In the genomic region with DNA sequence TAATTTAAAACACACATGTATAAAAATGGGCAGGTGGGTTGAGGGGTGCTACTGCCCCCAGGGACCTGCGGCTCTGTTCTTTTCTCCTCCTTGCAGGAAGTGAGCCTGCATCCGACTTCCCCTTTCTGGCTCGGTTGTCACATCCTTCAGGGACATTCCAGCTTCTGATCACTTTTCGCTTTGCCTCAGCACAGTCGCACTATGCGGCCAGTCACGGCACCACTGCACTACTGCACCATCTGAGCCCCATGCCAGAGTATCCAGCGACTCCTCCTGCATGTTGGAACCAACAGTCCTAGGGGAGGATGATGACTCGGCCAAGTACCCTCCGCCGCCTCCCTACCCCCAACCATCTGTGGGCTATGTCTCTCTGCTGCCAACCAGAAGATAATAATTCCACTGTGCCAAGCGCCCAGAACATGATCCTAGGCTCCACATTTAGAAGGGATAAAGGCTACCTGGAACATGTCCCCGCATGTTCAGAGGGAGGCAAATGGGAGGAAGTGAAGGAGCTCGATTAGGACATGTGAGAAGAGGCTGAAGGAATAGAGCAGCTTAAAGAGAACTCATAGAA, we compare ENCODE assay signal across 7 cellular contexts. TPM values are rescaled to one million over a fixed set of nuclear protein-coding genes. Genes with fewer than 3 reads are reported as not detected.
A peak's percentile ranks its signal among the peaks of the same experiment; 100 is the strongest.
DNase-seq lines count a peak whose midpoint lies in the region; ATAC-seq and TF ChIP-seq lines count a peak whose summit lies in the region.

No MANE protein-coding gene starts in this region.

- H2BK12ac ChIP-seq in mesenchymal stem cell (ENCODE audit: low read length in 2 of 2), result peak overlapping the region; percentile 97 to 98

- intact Hi-C loops in ascending aorta (cut with DNase I), result no loop called here

- H3K4me1 ChIP-seq in ascending aorta (peaks cover 38 to 67% of the 10 kb centered on the region in 2 donors), mesenchymal stem cell (ENCODE audit: control insufficient read depth, insufficient read depth, low read depth, low read length) (peaks cover 25% of the 10 kb centered on the region)

- H3K27me3 ChIP-seq in MG63 (no peaks in the 10 kb centered on the region), ascending aorta (no peaks in the 10 kb centered on the region), mesenchymal stem cell (ENCODE audit: control insufficient read depth in 1 of 2, insufficient read depth in 1 of 2, low read length in 2 of 2) (no peaks in the 10 kb centered on the region)

- no peak overlapping the region for H3K9ac ChIP-seq in mesenchymal stem cell (ENCODE audit: low read length)

- H2AK5ac ChIP-seq in mesenchymal stem cell (ENCODE audit: low read length, severe bottlenecking), result peak overlapping the region; percentile 96

- H2AFZ ChIP-seq in mesenchymal stem cell (ENCODE audit: low read depth, low read length), result no peak overlapping the region

- WGBS in mesenchymal stem cell, result 79% methylated on average over 14 of the region's 14 CpGs

- peaks cover 74% of the 10 kb centered on the region for H3K36me3 ChIP-seq in MG63
- no peaks in the 10 kb centered on the region for H3K36me3 ChIP-seq in ascending aorta
- H3K36me3 ChIP-seq in mesenchymal stem cell (ENCODE audit: control insufficient read depth in 1 of 2, insufficient read depth in 2 of 2, low read depth in 1 of 2, low read length in 2 of 2), result peaks cover 6 to 13% of the 10 kb centered on the region in 2 experiments

- peak overlapping the region; percentile 78 for H4K91ac ChIP-seq in mesenchymal stem cell (ENCODE audit: low read length)

- H2BK120ac ChIP-seq in mesenchymal stem cell (ENCODE audit: low read depth, low read length), result peak overlapping the region; percentile 29

- no peak overlapping the region for H2BK15ac ChIP-seq in mesenchymal stem cell (ENCODE audit: low read depth, poor library complexity, severe bottlenecking)

- no peak overlapping the region for H3K4me2 ChIP-seq in mesenchymal stem cell (ENCODE audit: low read length, poor library complexity, severe bottlenecking)

- no peak overlapping the region for H2BK5ac ChIP-seq in mesenchymal stem cell (ENCODE audit: low read depth, low read length, poor library complexity, severe bottlenecking)

- H3K9me3 ChIP-seq in MG63 (no peaks in the 10 kb centered on the region), ascending aorta (no peaks in the 10 kb centered on the region), mesenchymal stem cell (ENCODE audit: control insufficient read depth, low read length) (no peaks in the 10 kb centered on the region)

- H3K14ac ChIP-seq in mesenchymal stem cell (ENCODE audit: low read length in 2 of 2), result no peak overlapping the region

- H4K8ac ChIP-seq in mesenchymal stem cell (ENCODE audit: low read length), result peak overlapping the region; percentile 78

- H3K4me3 ChIP-seq in MG63 (no peak overlapping the region), ascending aorta (peak overlapping the region; percentile 9 to 36), mesenchymal stem cell (ENCODE audit: insufficient read depth in 1 of 2, low read depth in 1 of 2, low read length in 2 of 2) (no peak overlapping the region)

- H3K27ac ChIP-seq in ascending aorta (peak overlapping the region; percentile 78 to 84), mesenchymal stem cell (ENCODE audit: low read length, poor library complexity, severe bottlenecking) (peak overlapping the region; percentile 55)

- TF ChIP-seq CTCF in ascending aorta (IDR thresholded peaks at IDR 0.05), result no peak

- peaks cover 2% of the 10 kb centered on the region for H3K79me1 ChIP-seq in mesenchymal stem cell (replicated peaks; ENCODE audit: low read length, poor library complexity, severe bottlenecking)

- peak overlapping the region; percentile 5 to 94 for H3K4ac ChIP-seq in mesenchymal stem cell (ENCODE audit: low read depth in 1 of 2, low read length in 2 of 2)

- peak overlapping the region; percentile 77 to 95 for H3K18ac ChIP-seq in mesenchymal stem cell (ENCODE audit: low read depth in 1 of 2, low read length in 2 of 2)

- DNase-seq in MG63, result peak; percentile 53
- peak; percentile 47 to 80 for DNase-seq in ascending aorta (ENCODE audit: low spot score in 2 of 2)
- DNase-seq in mesenchymal stem cell, result no peak
- no peak for DNase-seq in middle frontal gyrus (ENCODE audit: extremely low spot score, low spot score)
- no peak for DNase-seq in central memory CD4-positive, alpha-beta T cell

- ATAC-seq in GM18498 (IDR thresholded peaks at IDR 0.05; ENCODE audit: unreplicated experiment) (peak; percentile 38), GM21723 (IDR thresholded peaks at IDR 0.05; ENCODE audit: unreplicated experiment) (peak; percentile 44)

- peak overlapping the region in 1 of 2 experiments; percentile 20 for H3K23ac ChIP-seq in mesenchymal stem cell (ENCODE audit: low read length in 2 of 2)

RNA-seq across cellular contexts. Expression of gene CDC42EP3, which starts 17.6 kb away (rescaled TPM):
- total RNA-seq in MG63 (2014; rRNA removed; shearing (Covaris generic); ENCODE audit: low replicate concordance), result 24.1 and 32.4 TPM in 2 replicates
- 65.5 TPM for total RNA-seq in ascending aorta
- polyA plus RNA-seq in mesenchymal stem cell (2013, experiment 1 of 2), result 117 TPM
- polyA plus RNA-seq in mesenchymal stem cell (2013, experiment 2 of 2), result 117 TPM

Comparison
In these comparisons a context has a peak if more than half of its experiments do, and no peak if none do; other contexts are left out.
1. DNase-seq: peak in MG63 (single experiment) and ascending aorta (2 of 2); none in mesenchymal stem cell (single experiment), middle frontal gyrus (single experiment) and central memory CD4-positive, alpha-beta T cell (single experiment).
2. H3K4me3 ChIP-seq: peak in ascending aorta (2 of 2); none in MG63 (single experiment) and mesenchymal stem cell (0 of 2).